1 cellular context compared by ENCODE assay signal in genomic region chr17:45288825-45289224, GRCh38.
TF ChIP-seq lines count a peak whose summit lies in the region.

No MANE protein-coding gene starts in this region.

TF ChIP-seq in HepG2, 621 proteins besides CTCF, POLR2A, EP300 and RAD21 (continued from another document):
- TF ChIP-seq CENPBD1 (CRISPR knock-in tag; IDR thresholded peaks at IDR 0.05; ENCODE audit: borderline replicate concordance, low read depth) (no peak), SMAD9 (CRISPR knock-in tag; IDR thresholded peaks at IDR 0.05) (no peak), ZNF510 (CRISPR knock-in tag; IDR thresholded peaks at IDR 0.05; ENCODE audit: low read depth) (no peak), ZMAT5 (CRISPR knock-in tag; IDR thresholded peaks at IDR 0.05; ENCODE audit: borderline replicate concordance, low read depth) (no peak), TEF (CRISPR knock-in tag; IDR thresholded peaks at IDR 0.05) (no peak), PATZ1 (CRISPR knock-in tag; IDR thresholded peaks at IDR 0.05) (no peak), AFF4 (CRISPR knock-in tag; IDR thresholded peaks at IDR 0.05) (no peak), ZNF235 (CRISPR knock-in tag; IDR thresholded peaks at IDR 0.05; ENCODE audit: borderline replicate concordance) (no peak), SRSF1 (optimal IDR thresholded peaks at IDR 0.05; ENCODE audit: low read depth, low read length) (no peak), HNF1A (IDR thresholded peaks at IDR 0.05; ENCODE audit: low read depth) (no peak), HNF1A (CRISPR knock-in tag; IDR thresholded peaks at IDR 0.05; ENCODE audit: borderline replicate concordance) (no peak), IRX3 (CRISPR knock-in tag; IDR thresholded peaks at IDR 0.05; ENCODE audit: borderline replicate concordance, low read depth) (no peak), BCL3 (CRISPR knock-in tag; IDR thresholded peaks at IDR 0.05) (no peak)
